ENCODE assay signal across 8 cellular contexts in the genomic region with DNA sequence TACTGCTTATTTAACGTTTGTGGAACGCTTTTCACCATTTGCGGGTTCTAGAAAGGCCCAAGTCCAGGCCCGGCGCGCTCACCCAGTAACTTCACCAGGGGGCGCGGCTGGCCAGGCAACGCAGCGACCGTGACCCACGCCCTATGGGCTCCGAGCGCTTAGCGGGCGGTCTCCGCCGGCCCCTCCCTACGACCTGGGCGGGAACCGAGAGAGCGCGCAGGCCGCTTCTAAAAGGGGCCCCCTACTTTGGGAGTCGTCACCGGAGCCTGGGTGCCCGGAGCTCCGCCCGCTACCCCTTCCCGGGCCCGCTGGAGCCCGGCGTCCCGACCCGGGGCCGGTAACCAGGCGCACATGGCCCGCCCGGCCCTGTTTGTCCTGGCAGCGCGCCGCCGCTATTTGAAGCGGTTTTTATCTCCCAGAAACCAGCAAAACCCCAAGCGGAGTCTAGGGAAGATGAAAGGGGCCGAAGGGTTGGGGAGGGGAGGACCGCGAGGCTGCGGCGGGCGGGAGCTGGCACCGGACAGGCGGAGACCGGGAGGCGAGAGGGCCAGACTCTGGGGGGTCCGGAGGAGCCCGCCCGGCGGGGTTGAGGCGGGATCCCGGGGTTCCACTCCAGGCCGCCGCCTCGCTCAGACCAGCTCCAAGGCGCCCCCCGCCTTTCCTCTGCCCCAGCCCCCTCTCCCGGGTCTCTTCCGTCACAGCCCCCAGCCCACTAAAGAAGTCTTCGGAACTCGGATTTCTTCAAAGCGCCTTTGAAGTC. TPM values are rescaled to one million over a fixed set of nuclear protein-coding genes. Genes with fewer than 3 reads are reported as not detected.
A peak's percentile ranks its signal among the peaks of the same experiment; 100 is the strongest.
DNase-seq lines count a peak whose midpoint lies in the region; ATAC-seq and TF ChIP-seq lines count a peak whose summit lies in the region.

No MANE protein-coding gene starts in this region.

- CTCF ChIA-PET in T-cell (lab: Charles Lee) = interaction anchor here (0.9 to 3.5 kb wide), 8 partner anchors 11 to 176 kb away, joined by 3 to 26 read pairs (median 5); a partner anchor contains a TSS

- H3K9me3 ChIP-seq in right atrium auricular region = no peaks in the 10 kb centered on the region
- H3K9me3 ChIP-seq in uterus = no peaks in the 10 kb centered on the region

- H3K36me3 ChIP-seq in right atrium auricular region (no peaks in the 10 kb centered on the region), uterus (no peaks in the 10 kb centered on the region)

- peak overlapping the region; percentile 88 to 93 (median 90) for H3K4me3 Mint-ChIP-seq in T-cell

- TF ChIP-seq CTCF in GM12874 (IDR thresholded peaks at IDR 0.05; ENCODE audit: insufficient read depth, low read depth, low read length) (peak; percentile 77), right atrium auricular region (IDR thresholded peaks at IDR 0.05) (peak; percentile 62 to 91), uterus (IDR thresholded peaks at IDR 0.05) (peak; percentile 87 to 97 (median 92))

- H3K4me1 Mint-ChIP-seq in T-cell = peaks cover 36 to 42% (median 42%) of the 10 kb centered on the region in 3 donors

- intact Hi-C loops in uterus (cut with DNase I; ENCODE audit: low total_unique reads) = no loop called here

- H3K4me1 ChIP-seq in right atrium auricular region (peaks cover 0 to 36% of the 10 kb centered on the region in 2 donors), uterus (peaks cover 0 to 3% of the 10 kb centered on the region in 2 donors)

- POLR2A ChIA-PET in T-cell (lab: Charles Lee) = no interaction called here

- H3K27ac ChIP-seq in right atrium auricular region (peak overlapping the region; percentile 89 to 95), uterus (peak overlapping the region; percentile 95 to 99)

- TF ChIP-seq POLR2A in uterus (IDR thresholded peaks at IDR 0.05) = peak; percentile 86 to 94

- H3K4me3 ChIP-seq in right atrium auricular region (peak overlapping the region; percentile 67 to 80), uterus (peak overlapping the region; percentile 67 to 70)

- DNase-seq in NCI-H1417 treated with DMSO at 0.1 percent for 48 hours (lab: John Stamatoyannopoulos, UW) (peak; percentile 59), T-cell (peak; percentile 43 to 85 (median 66)), amniotic epithelial cell (ENCODE audit: low read depth) (peak; percentile 84), right atrium auricular region (ENCODE audit: low spot score) (peak; percentile 94), putamen (ENCODE audit: low spot score) (peak; percentile 93), uterus (peak; percentile 93 to 94)

- H3K27me3 Mint-ChIP-seq in T-cell = peaks cover 0 to 5% of the 10 kb centered on the region in 2 donors

- H3K36me3 Mint-ChIP-seq in T-cell = no peaks in the 10 kb centered on the region

- H3K9me3 Mint-ChIP-seq in T-cell = no peaks in the 10 kb centered on the region

- H3K27me3 ChIP-seq in right atrium auricular region (no peaks in the 10 kb centered on the region), uterus (no peaks in the 10 kb centered on the region)

- ATAC-seq in HG02763 (IDR thresholded peaks at IDR 0.05; ENCODE audit: unreplicated experiment) = peak; percentile 42
- ATAC-seq in T-cell (replicated peaks in 1 of 4) = peak; percentile 57 to 69 (median 67)

- peak overlapping the region; percentile 96 to 98 for H3K27ac Mint-ChIP-seq in T-cell

RNA-seq across cellular contexts. Expression of a gene that starts 3.5 kb away (rescaled TPM):
- total RNA-seq in T-cell (10 to 100 TPM; 39.3 to 74.6 (median 66.2) TPM), right atrium auricular region (10 to 100 TPM; 30.4 to 30.8 TPM), uterus (10 to 100 TPM; 12.3 to 52.2 (median 46.9) TPM)

RNA-seq across cellular contexts. Expression of a gene that starts 11.2 kb away (rescaled TPM):
- total RNA-seq in T-cell = under 1 TPM in 1 of 5 donors, not detected in 4; 0.12 TPM
- not detected for total RNA-seq in right atrium auricular region
- total RNA-seq in uterus = under 1 TPM in 2 of 4 donors, not detected in 2; 0.34 to 0.62 TPM

RNA-seq across cellular contexts. Expression of a gene that starts 25.5 kb away (rescaled TPM):
- total RNA-seq in T-cell (10 to 100 TPM; 34.0 to 68.4 (median 63.9) TPM), right atrium auricular region (10 to 100 TPM; 26.9 to 28.3 TPM), uterus (10 to 100 TPM; 10.2 to 59.3 (median 33.9) TPM)

RNA-seq across cellular contexts. Expression of a gene that starts 29.6 kb away (rescaled TPM):
- 100 to 1,000 TPM; 591 to 643 (median 612) TPM for total RNA-seq in T-cell
- 100 to 1,000 TPM; 416 to 549 TPM for total RNA-seq in right atrium auricular region
- 1,000 to 10,000 TPM in 2 of 4 donors, 100 to 1,000 TPM in 2; 347 to 1,573 (median 972) TPM for total RNA-seq in uterus

RNA-seq across cellular contexts. Expression of a gene that starts 55.0 kb away (rescaled TPM):
- total RNA-seq in T-cell (100 to 1,000 TPM in 2 of 5 donors, 10 to 100 TPM in 3; 72.7 to 109 (median 96.6) TPM), right atrium auricular region (10 to 100 TPM; 21.2 to 36.6 TPM), uterus (100 to 1,000 TPM in 2 of 4 donors, 10 to 100 TPM in 2; 58.8 to 127 (median 90.7) TPM)

Comparison
In these comparisons a context has a peak if more than half of its experiments do, and no peak if none do; other contexts are left out.
1. Peak in every context shown above with its lines: DNase-seq, ATAC-seq, H3K4me3 ChIP-seq and H3K27ac ChIP-seq.